In the genomic region with DNA sequence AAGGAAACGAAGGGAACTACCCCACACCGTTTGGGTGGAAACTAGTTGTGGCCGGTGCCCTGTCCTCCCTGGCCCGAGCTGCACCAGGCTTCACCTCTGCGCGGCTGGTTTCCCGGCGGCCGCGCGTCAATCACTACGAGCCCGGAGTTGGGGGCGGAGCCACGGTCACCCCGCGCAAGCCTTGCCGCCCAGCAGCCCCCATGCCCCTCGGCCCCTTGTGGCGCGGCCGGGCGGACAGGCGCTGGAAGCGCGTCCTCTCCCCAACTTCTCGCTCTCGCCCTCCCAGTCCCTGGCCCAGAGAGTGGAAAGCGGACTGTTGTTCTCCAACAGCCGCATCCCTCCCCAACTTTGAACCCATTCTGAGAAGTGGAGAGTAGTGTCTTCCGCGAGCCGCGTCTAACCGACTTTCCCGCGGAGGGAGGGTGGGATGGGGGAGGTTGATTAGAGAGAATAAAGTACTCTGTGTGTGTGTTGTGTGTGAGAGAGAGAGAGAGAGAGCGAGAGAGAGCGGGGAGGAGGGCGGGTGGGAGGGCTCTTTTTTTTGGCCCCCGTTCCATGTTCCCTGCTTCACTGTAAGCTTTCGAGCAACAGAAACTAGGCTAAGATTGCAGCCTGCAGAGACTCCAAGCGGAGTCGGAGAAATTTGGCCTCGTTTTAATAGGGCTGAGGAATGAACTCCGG, we compare ENCODE assay signal across 1 cellular context.
TF ChIP-seq lines count a peak whose summit lies in the region.

No MANE protein-coding gene starts in this region.

TF ChIP-seq in WTC11, 78 proteins besides CTCF, POLR2A, EP300 and RAD21 (continued from another document):
- TF ChIP-seq ERG (CRISPR knock-in tag; IDR thresholded peaks at IDR 0.05) (no peak), ESRRA (CRISPR knock-in tag; IDR thresholded peaks at IDR 0.05; ENCODE audit: borderline replicate concordance) (no peak), ATF2 (CRISPR knock-in tag; IDR thresholded peaks at IDR 0.05; ENCODE audit: borderline replicate concordance, low read depth) (no peak), NR1H2 (CRISPR knock-in tag; IDR thresholded peaks at IDR 0.05) (no peak), EMX1 (CRISPR knock-in tag; IDR thresholded peaks at IDR 0.05) (no peak), FOXP1 (CRISPR knock-in tag; IDR thresholded peaks at IDR 0.05; ENCODE audit: borderline replicate concordance) (no peak), JUN (CRISPR knock-in tag; IDR thresholded peaks at IDR 0.05) (no peak), ZNF121 (CRISPR knock-in tag; IDR thresholded peaks at IDR 0.05) (no peak)
- TF ChIP-seq, protein P1, sequence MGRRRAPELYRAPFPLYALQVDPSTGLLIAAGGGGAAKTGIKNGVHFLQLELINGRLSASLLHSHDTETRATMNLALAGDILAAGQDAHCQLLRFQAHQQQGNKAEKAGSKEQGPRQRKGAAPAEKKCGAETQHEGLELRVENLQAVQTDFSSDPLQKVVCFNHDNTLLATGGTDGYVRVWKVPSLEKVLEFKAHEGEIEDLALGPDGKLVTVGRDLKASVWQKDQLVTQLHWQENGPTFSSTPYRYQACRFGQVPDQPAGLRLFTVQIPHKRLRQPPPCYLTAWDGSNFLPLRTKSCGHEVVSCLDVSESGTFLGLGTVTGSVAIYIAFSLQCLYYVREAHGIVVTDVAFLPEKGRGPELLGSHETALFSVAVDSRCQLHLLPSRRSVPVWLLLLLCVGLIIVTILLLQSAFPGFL (CRISPR knock-in tag; IDR thresholded peaks at IDR 0.05; ENCODE audit: borderline replicate concordance): no peak
